ENCODE assay signal across 14 cellular contexts in the genomic region with DNA sequence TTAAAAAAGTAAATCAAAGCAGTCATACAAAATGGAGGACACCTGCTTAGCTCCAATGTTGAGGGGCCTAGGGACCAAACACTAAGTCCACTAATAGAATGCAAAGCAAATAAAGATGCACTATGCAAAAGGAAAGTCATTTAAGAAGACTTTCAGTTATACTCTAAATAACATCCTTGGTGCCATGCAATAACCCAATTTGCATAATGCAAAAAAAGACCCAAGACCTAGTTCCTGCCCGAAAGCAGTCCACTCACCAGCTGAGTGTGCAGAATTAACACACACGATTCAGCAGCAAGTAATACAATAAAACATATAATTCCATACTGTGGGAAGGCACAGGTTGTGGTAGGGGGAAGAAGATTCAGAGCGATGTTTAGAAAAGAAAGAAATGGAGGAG.
A peak's percentile ranks its signal among the peaks of the same experiment; 100 is the strongest.
DNase-seq lines count a peak whose midpoint lies in the region; ATAC-seq and TF ChIP-seq lines count a peak whose summit lies in the region.
"Had no signal": no experiment of that assay in that cellular context is flagged by ENCODE, and none has a peak within 500 bp of the region (broad histone marks: within the 10 kb centered on the region; RNA-seq: fewer than 3 reads in every experiment).

No MANE protein-coding gene starts in this region.

- no peaks in the 10 kb centered on the region for H3K9me3 Mint-ChIP-seq in type B pancreatic cell
- H3K9me3 Mint-ChIP-seq: activated CD4-positive, alpha-beta memory T cell treated with anti-CD3 and anti-CD28 coated beads for 36 hours had no signal

- H3K27me3 Mint-ChIP-seq in type B pancreatic cell = no peaks in the 10 kb centered on the region
- H3K27me3 Mint-ChIP-seq: activated CD4-positive, alpha-beta memory T cell treated with anti-CD3 and anti-CD28 coated beads for 36 hours had no signal

- H3K4me1 Mint-ChIP-seq in type B pancreatic cell (ENCODE audit: unreplicated experiment) = peaks cover 48% of the 10 kb centered on the region

- no peaks in the 10 kb centered on the region for H3K36me3 ChIP-seq in gastrocnemius medialis
- H3K36me3 ChIP-seq: neutrophil, SJCRH30 had no signal

- intact Hi-C loops in gastrocnemius medialis (cut with DNase I; ENCODE audit: low total_unique reads) = no loop called here

- H3K4me1 ChIP-seq in gastrocnemius medialis = peaks cover 23 to 25% of the 10 kb centered on the region in 2 donors

- no peak overlapping the region for H3K4me3 ChIP-seq in gastrocnemius medialis
- H3K4me3 ChIP-seq: SJCRH30 had no signal

- peaks cover 17% of the 10 kb centered on the region for H3K36me3 Mint-ChIP-seq in type B pancreatic cell

- in situ Hi-C loops in gastrocnemius medialis (cut with MboI; ENCODE audit: low sequenced_read_pairs in 4 of 4) = no loop called here

- no peak for TF ChIP-seq POLR2A in gastrocnemius medialis (IDR thresholded peaks at IDR 0.05)

- no peak for TF ChIP-seq CTCF in gastrocnemius medialis (IDR thresholded peaks at IDR 0.05 in 4 of 5, conservative IDR thresholded peaks at IDR 0.05 in 1 of 5)
- no peak for TF ChIP-seq CTCF in type B pancreatic cell (conservative IDR thresholded peaks at IDR 0.05)

- H3K27me3 ChIP-seq in gastrocnemius medialis = no peaks in the 10 kb centered on the region
- H3K27me3 ChIP-seq: neutrophil, SJCRH30 had no signal

- H3K9me3 ChIP-seq in gastrocnemius medialis = no peaks in the 10 kb centered on the region
- H3K9me3 ChIP-seq: neutrophil, SJCRH30 had no signal

- DNase-seq in NCI-H526 (lab: John Stamatoyannopoulos, UW) (peak; percentile 93 to 94), gastrocnemius medialis (no peak), type B pancreatic cell (ENCODE audit: extremely low spot score, unreplicated experiment) (no peak), HuH-7.5 (ENCODE audit: low spot score) (no peak), EL (no peak), T-helper 9 cell (no peak)
- DNase-seq: activated CD4-positive, alpha-beta memory T cell treated with anti-CD3 and anti-CD28 coated beads for 36 hours; MM.1S; NCI-H2171; SJCRH30; small intestine had no signal

- peak; percentile 61 for ATAC-seq in GM18499 (IDR thresholded peaks at IDR 0.05; ENCODE audit: insufficient read depth, unreplicated experiment)
- ATAC-seq in HG02759 (IDR thresholded peaks at IDR 0.05; ENCODE audit: unreplicated experiment) = peak; percentile 47
- ATAC-seq in gastrocnemius medialis = no peak

- no peak overlapping the region for H3K4me3 Mint-ChIP-seq in type B pancreatic cell
- H3K4me3 Mint-ChIP-seq: activated CD4-positive, alpha-beta memory T cell treated with anti-CD3 and anti-CD28 coated beads for 36 hours had no signal

- H3K27ac ChIP-seq in gastrocnemius medialis = peak overlapping the region in 3 of 4 donors; percentile 40 to 45 (median 43)
- H3K27ac ChIP-seq: neutrophil, SJCRH30 had no signal

- no peak overlapping the region for H3K27ac Mint-ChIP-seq in type B pancreatic cell
- H3K27ac Mint-ChIP-seq: activated CD4-positive, alpha-beta memory T cell treated with anti-CD3 and anti-CD28 coated beads for 36 hours had no signal

Comparison
In these comparisons a context has a peak if more than half of its experiments do, and no peak if none do; other contexts are left out.
1. ATAC-seq: peak in GM18499 (single experiment) and HG02759 (single experiment); none in gastrocnemius medialis (0 of 2).
2. DNase-seq: peak in NCI-H526 (2 of 2); none in gastrocnemius medialis (0 of 2), type B pancreatic cell (single experiment), HuH-7.5 (single experiment), EL (single experiment) and T-helper 9 cell (single experiment).